ENCODE assay signal across 7 cellular contexts in the genomic region with DNA sequence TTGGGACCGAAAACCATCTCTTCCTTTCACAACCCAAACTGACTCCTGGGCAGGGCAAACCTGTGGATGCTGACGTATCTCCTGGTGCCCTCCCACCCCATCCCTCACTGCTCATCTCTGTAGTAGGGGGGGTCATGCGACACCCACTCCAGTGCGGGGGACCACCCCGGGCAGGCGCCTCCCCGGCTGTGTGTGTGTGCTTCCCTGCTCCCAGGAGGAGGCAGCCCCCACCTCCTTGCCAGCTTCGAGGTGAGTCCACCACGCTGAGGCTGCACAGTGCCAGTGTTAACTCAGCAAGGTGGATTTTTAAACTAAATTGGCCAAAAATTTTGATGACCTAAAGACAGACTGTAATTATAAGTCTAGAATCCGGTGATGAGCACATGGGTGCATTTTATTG. TPM values are rescaled to one million over a fixed set of nuclear protein-coding genes. Genes with fewer than 3 reads are reported as not detected.
"Had no signal": no experiment of that assay in that cellular context is flagged by ENCODE, and none has a peak within 500 bp of the region (broad histone marks: within the 10 kb centered on the region; RNA-seq: fewer than 3 reads in every experiment).

No MANE protein-coding gene starts in this region.

- H3K36me3 Mint-ChIP-seq: IgD-negative memory B cell had no signal

- H3K9me3 Mint-ChIP-seq: GM23338, HFFc6 had no signal

- H3K9me3 ChIP-seq: HAP-1 had no signal

- H3K4me3 ChIP-seq: GM23338, HAP-1 had no signal

- H3K4me3 Mint-ChIP-seq: GM23338, HFFc6, IgD-negative memory B cell had no signal

- H3K36me3 ChIP-seq: HAP-1 had no signal

- H3K4me2 ChIP-seq: GM23338 had no signal

- ATAC-seq: GM23338, HCT116, HepG2 had no signal

- H3K27ac Mint-ChIP-seq: GM23338, HFFc6, IgD-negative memory B cell had no signal

- DNase-seq: HFFc6 had no signal

- H3K4me1 Mint-ChIP-seq: IgD-negative memory B cell had no signal

- H3K27ac ChIP-seq: HL-60 had no signal

- H3K4me1 ChIP-seq: HAP-1 had no signal

- H2AFZ ChIP-seq: GM23338 had no signal

RNA-seq across cellular contexts. Expression of a gene that starts 46.2 kb away (rescaled TPM):
- total RNA-seq: HepG2 had no signal
- polyA plus RNA-seq: HepG2 had no signal
